In genomic region chr7:103113164-103113563, GRCh38 we compare ENCODE assay signal across 16 cellular contexts. TPM values are rescaled to one million over a fixed set of nuclear protein-coding genes. Genes with fewer than 3 reads are reported as not detected.
DNase-seq lines count a peak whose midpoint lies in the region; ATAC-seq, FAIRE-seq and TF ChIP-seq lines count a peak whose summit lies in the region.
"Had no signal": no experiment of that assay in that cellular context is flagged by ENCODE, and none has a peak within 500 bp of the region (broad histone marks: within the 10 kb centered on the region; RNA-seq: fewer than 3 reads in every experiment).

No MANE protein-coding gene starts in this region.

- DNase-seq in A549 (ENCODE audit: low read depth in 1 of 2, low spot score in 1 of 2) (peak in 1 of 2 experiments; percentile 27), HPDE6-E6E7 (ENCODE audit: extremely low spot score) (peak; percentile 49), glutamatergic neuron (no peak), DMS79 treated with DMSO at 0.1 percent for 48 hours (lab: John Stamatoyannopoulos, UW) (no peak), activated gamma-delta T cell (lab: John Stamatoyannopoulos, UW) (no peak), gastrocnemius medialis (no peak)
- no peak for DNase-seq in activated T-cell treated with anti-CD3 and anti-CD28 coated beads, Interleukin-2, amount 50 U/mL, for 72 hours
- DNase-seq: AML-193, colonic mucosa, NCI-H510A, occipital lobe, T-helper 17 cell had no signal

- no peak overlapping the region for H3K4me2 ChIP-seq in A549

- H3K27ac ChIP-seq in A549 (no peak overlapping the region; a peak in 1 of 6 replicates), angular gyrus (ENCODE audit: low read depth, low read length) (peak overlapping the region; percentile 71), gastrocnemius medialis (no peak overlapping the region)
- H3K27ac ChIP-seq: colonic mucosa had no signal

- POLR2A ChIA-PET in A549 (lab: Yijun Ruan, JAX): no interaction called here

- H3K36me3 ChIP-seq in gastrocnemius medialis: no peaks in the 10 kb centered on the region

- TF ChIP-seq EP300 in A549 (IDR thresholded peaks at IDR 0.05): no peak

- peaks cover 7% of the 10 kb centered on the region for H3K36me3 Mint-ChIP-seq in glutamatergic neuron (ENCODE audit: unreplicated experiment)
- peaks cover 17 to 22% of the 10 kb centered on the region in 2 donors for H3K36me3 Mint-ChIP-seq in activated T-cell treated with anti-CD3 and anti-CD28 coated beads, Interleukin-2, amount 50 U/mL, for 72 hours (ENCODE audit: insufficient read depth in 2 of 2)

- in situ Hi-C loops in gastrocnemius medialis (cut with MboI; ENCODE audit: low sequenced_read_pairs in 4 of 4): no loop called here

- CTCF ChIA-PET in A549 (lab: Yijun Ruan, JAX): no interaction called here

- TF ChIP-seq RAD21 in A549 (conservative IDR thresholded peaks at IDR 0.05 in 1 of 2, IDR thresholded peaks at IDR 0.05 in 1 of 2): no peak

- 86% methylated on average over 2 of the region's 2 CpGs for WGBS in A549 (ENCODE audit: missing lambda C conversion rate)

- H3K4me3 Mint-ChIP-seq in glutamatergic neuron (ENCODE audit: unreplicated experiment): peak overlapping the region; percentile 27
- H3K4me3 Mint-ChIP-seq in activated T-cell treated with anti-CD3 and anti-CD28 coated beads, Interleukin-2, amount 50 U/mL, for 72 hours: no peak overlapping the region
- H3K4me3 Mint-ChIP-seq: immature natural killer cell, T-helper 17 cell, type B pancreatic cell had no signal

- H3K27me3 Mint-ChIP-seq in glutamatergic neuron (ENCODE audit: unreplicated experiment): peaks cover 2% of the 10 kb centered on the region
- H3K27me3 Mint-ChIP-seq in activated T-cell treated with anti-CD3 and anti-CD28 coated beads, Interleukin-2, amount 50 U/mL, for 72 hours (ENCODE audit: low read depth): no peaks in the 10 kb centered on the region
- H3K27me3 Mint-ChIP-seq: T-helper 17 cell, type B pancreatic cell had no signal

- H3K4me1 Mint-ChIP-seq in glutamatergic neuron (ENCODE audit: low read depth, unreplicated experiment): peaks cover 2% of the 10 kb centered on the region
- H3K4me1 Mint-ChIP-seq in activated T-cell treated with anti-CD3 and anti-CD28 coated beads, Interleukin-2, amount 50 U/mL, for 72 hours (ENCODE audit: low read depth): peaks cover 11% of the 10 kb centered on the region
- H3K4me1 Mint-ChIP-seq: T-helper 17 cell had no signal

- ATAC-seq in A549 (peak; percentile 70 to 76; a peak in 5 of 6 replicates), gastrocnemius medialis (no peak)
- ATAC-seq in activated T-cell treated with anti-CD3 and anti-CD28 coated beads, Interleukin-2, amount 50 U/mL, for 72 hours (replicated peaks in 1 of 2): no peak
- ATAC-seq: HepG2, T-helper 17 cell had no signal

- TF ChIP-seq CTCF in A549 (IDR thresholded peaks at IDR 0.05) (no peak), glutamatergic neuron (IDR thresholded peaks at IDR 0.05; ENCODE audit: partially characterized antibody, unreplicated experiment) (no peak), gastrocnemius medialis (IDR thresholded peaks at IDR 0.05 in 4 of 5, conservative IDR thresholded peaks at IDR 0.05 in 1 of 5) (no peak)

- no peaks in the 10 kb centered on the region for H3K9me3 Mint-ChIP-seq in glutamatergic neuron (ENCODE audit: unreplicated experiment)
- H3K9me3 Mint-ChIP-seq in activated T-cell treated with anti-CD3 and anti-CD28 coated beads, Interleukin-2, amount 50 U/mL, for 72 hours: peaks cover 7 to 10% of the 10 kb centered on the region in 2 donors
- H3K9me3 Mint-ChIP-seq: type B pancreatic cell had no signal

- no peaks in the 10 kb centered on the region for H3K27me3 ChIP-seq in gastrocnemius medialis
- H3K27me3 ChIP-seq: colonic mucosa had no signal

- FAIRE-seq in A549 (lab: Jason Lieb, UNC): no peak
- FAIRE-seq: HepG2 had no signal

- intact Hi-C loops in gastrocnemius medialis (cut with DNase I; ENCODE audit: low total_unique reads): no loop called here

- H3K27ac Mint-ChIP-seq in glutamatergic neuron (ENCODE audit: unreplicated experiment): no peak overlapping the region
- H3K27ac Mint-ChIP-seq in activated T-cell treated with anti-CD3 and anti-CD28 coated beads, Interleukin-2, amount 50 U/mL, for 72 hours: no peak overlapping the region
- H3K27ac Mint-ChIP-seq: T-helper 17 cell, type B pancreatic cell had no signal

- H3K9me3 ChIP-seq in A549 (peaks cover 5% of the 10 kb centered on the region; the same call in 1 of the 3 replicates), gastrocnemius medialis (no peaks in the 10 kb centered on the region)
- H3K9me3 ChIP-seq: colonic mucosa had no signal

- H3K4me3 ChIP-seq in A549 (no peak overlapping the region), gastrocnemius medialis (no peak overlapping the region)
- H3K4me3 ChIP-seq: colonic mucosa had no signal

- TF ChIP-seq POLR2A in A549 (IDR thresholded peaks at IDR 0.05; ENCODE audit: low read length): no peak
- TF ChIP-seq POLR2A in gastrocnemius medialis (IDR thresholded peaks at IDR 0.05): no peak

- H3K4me1 ChIP-seq in A549 (0 out of 3 replicates have a peak, but pooled peaks cover 4% of the 10 kb centered on the region), gastrocnemius medialis (no peaks in the 10 kb centered on the region)
- H3K4me1 ChIP-seq: colonic mucosa had no signal

TF ChIP-seq in A549, 52 proteins besides CTCF, POLR2A, EP300 and RAD21 (continues in another document):
- TF ChIP-seq ELK1 (IDR thresholded peaks at IDR 0.05; ENCODE audit: low read depth, low read length): no peak
- TF ChIP-seq USF2 (IDR thresholded peaks at IDR 0.05): no peak
- no peak for TF ChIP-seq MAX (IDR thresholded peaks at IDR 0.05)
- TF ChIP-seq CEBPB (IDR thresholded peaks at IDR 0.05): no peak
- TF ChIP-seq ZC3H11A (IDR thresholded peaks at IDR 0.05): no peak
- no peak for TF ChIP-seq RCOR1 (IDR thresholded peaks at IDR 0.05; ENCODE audit: low read depth, low read length)
- no peak for TF ChIP-seq ZNF302 (CRISPR knock-in tag; IDR thresholded peaks at IDR 0.05)
- TF ChIP-seq FOSL2 (IDR thresholded peaks at IDR 0.05): no peak
- TF ChIP-seq FOSL2 (CRISPR knock-in tag; IDR thresholded peaks at IDR 0.05): no peak
- TF ChIP-seq RFX5 (IDR thresholded peaks at IDR 0.05): no peak
- TF ChIP-seq SMC3 (IDR thresholded peaks at IDR 0.05): no peak
- no peak for TF ChIP-seq POLR2AphosphoS2 (conservative IDR thresholded peaks at IDR 0.05; ENCODE audit: low read length)
- no peak for TF ChIP-seq GATA3 (IDR thresholded peaks at IDR 0.05; ENCODE audit: borderline replicate concordance)

RNA-seq across cellular contexts. Expression of gene NAPEPLD, which starts 35.7 kb away (rescaled TPM):
- polyA plus RNA-seq in A549 (2011; rRNA removed): 12.0 and 12.1 TPM in 2 replicates
- 1.7 and 1.8 TPM in 2 replicates for polyA plus RNA-seq in A549 (2012; cell fraction: cytosol; rRNA removed)
- polyA plus RNA-seq in A549 (2012; cell fraction: nucleus; rRNA removed): 1.4 and 2.1 TPM in 2 replicates
- 8.2 to 10.1 TPM (median 8.2 TPM) in 3 replicates for polyA plus RNA-seq in A549 (2017; fragmentation: RNase III; extraction: RNeasy Plus Mini Kit Qiagen cat#74134 plus additional on column Dnase treatment)
- polyA minus RNA-seq in A549 (2011; rRNA and poly(A)+ RNA removed): 7.3 and 9.8 TPM in 2 replicates
- 6.5 TPM for total RNA-seq in glutamatergic neuron (ENCODE audit: unreplicated experiment)
- total RNA-seq in activated T-cell treated with anti-CD3 and anti-CD28 coated beads, Interleukin-2, amount 50 U/mL, for 72 hours: 10 to 100 TPM in 1 of 2 donors, 1 to 10 TPM in 1; 8.1 to 10.9 TPM
- total RNA-seq in gastrocnemius medialis: 1 to 10 TPM; 2.3 to 5.7 (median 4.0) TPM

RNA-seq across cellular contexts. Expression of gene ARMC10, which starts 38.2 kb away (rescaled TPM):
- polyA plus RNA-seq in A549 (2011; rRNA removed): 61.9 and 63.2 TPM in 2 replicates
- polyA plus RNA-seq in A549 (2012; cell fraction: cytosol; rRNA removed): 15.7 and 16.7 TPM in 2 replicates
- 5.9 and 7.8 TPM in 2 replicates for polyA plus RNA-seq in A549 (2012; cell fraction: nucleus; rRNA removed)
- polyA plus RNA-seq in A549 (2017; fragmentation: RNase III; extraction: RNeasy Plus Mini Kit Qiagen cat#74134 plus additional on column Dnase treatment): 35.2 to 39.8 TPM (median 36.6 TPM) in 3 replicates
- 14.2 and 17.5 TPM in 2 replicates for polyA minus RNA-seq in A549 (2011; rRNA and poly(A)+ RNA removed)
- 16.1 TPM for total RNA-seq in glutamatergic neuron (ENCODE audit: unreplicated experiment)
- total RNA-seq in activated T-cell treated with anti-CD3 and anti-CD28 coated beads, Interleukin-2, amount 50 U/mL, for 72 hours: 10 to 100 TPM; 31.7 to 33.9 TPM
- 10 to 100 TPM; 23.6 to 31.3 (median 27.2) TPM for total RNA-seq in gastrocnemius medialis

RNA-seq across cellular contexts. Expression of gene FBXL13, which starts 38.6 kb away (rescaled TPM):
- 0.70 and 0.78 TPM in 2 replicates for polyA plus RNA-seq in A549 (2011; rRNA removed)
- 0.06 and 0.09 TPM in 2 replicates for polyA plus RNA-seq in A549 (2012; cell fraction: cytosol; rRNA removed)
- 0.06 and 0.20 TPM in 2 replicates for polyA plus RNA-seq in A549 (2012; cell fraction: nucleus; rRNA removed)
- 0.45 to 0.62 TPM (median 0.49 TPM) in 3 replicates for polyA plus RNA-seq in A549 (2017; fragmentation: RNase III; extraction: RNeasy Plus Mini Kit Qiagen cat#74134 plus additional on column Dnase treatment)
- 1.3 and 1.6 TPM in 2 replicates for polyA minus RNA-seq in A549 (2011; rRNA and poly(A)+ RNA removed)
- total RNA-seq in glutamatergic neuron (ENCODE audit: unreplicated experiment): 1.1 TPM
- 1 to 10 TPM; 1.0 to 1.1 TPM for total RNA-seq in activated T-cell treated with anti-CD3 and anti-CD28 coated beads, Interleukin-2, amount 50 U/mL, for 72 hours
- total RNA-seq in gastrocnemius medialis: under 1 TPM in 1 of 4 donors, not detected in 3; 0.26 TPM

Comparison
In these comparisons a context has a peak if more than half of its experiments do, and no peak if none do; other contexts are left out.
1. ATAC-seq: peak in A549 (2 of 2); none in activated T-cell treated with anti-CD3 and anti-CD28 coated beads, Interleukin-2, amount 50 U/mL, for 72 hours (0 of 2) and gastrocnemius medialis (0 of 2).